1 cellular context compared by ENCODE assay signal in genomic region chr1:235160965-235161684, GRCh38.
TF ChIP-seq lines count a peak whose summit lies in the region.

Gene RBM34 (minus strand): TSS chr1:235161250. CDS start chr1:235161226, 24 bp downstream.

TF ChIP-seq in K562, 482 proteins besides CTCF, POLR2A, EP300 and RAD21 (continued from another document and continues in another):
- 0 out of 2 replicates have a peak, but pooled peaks have one; percentile 6 for TF ChIP-seq TFE3 (CRISPR knock-in tag; IDR thresholded peaks at IDR 0.05)
- 0 out of 2 replicates have a peak, but pooled peaks have one; percentile 55 for TF ChIP-seq CBFB (CRISPR knock-in tag; IDR thresholded peaks at IDR 0.05)
- peak; percentile 100 for TF ChIP-seq TAF1 (IDR thresholded peaks at IDR 0.05; ENCODE audit: control insufficient read depth, extremely low read depth, insufficient read depth, low read length, severe bottlenecking)
- TF ChIP-seq ZFP36 (IDR thresholded peaks at IDR 0.05; ENCODE audit: low read depth, low read length, partially characterized antibody): peak; percentile 25
- TF ChIP-seq USF2 (CRISPR knock-in tag; IDR thresholded peaks at IDR 0.05): no peak; the same call in 1 of the 2 replicates
- TF ChIP-seq ATF4 (CRISPR knock-in tag; IDR thresholded peaks at IDR 0.05): 0 out of 2 replicates have a peak, but pooled peaks have one; percentile 40
- TF ChIP-seq ZNF407 (IDR thresholded peaks at IDR 0.05; ENCODE audit: low read depth): peak; percentile 24; the same call in 1 of the 2 replicates
- TF ChIP-seq JUND (IDR thresholded peaks at IDR 0.05; ENCODE audit: borderline replicate concordance, low read depth, low read length): peak; percentile 22; the same call in 1 of the 2 replicates
- TF ChIP-seq JUND (tag; IDR thresholded peaks at IDR 0.05; ENCODE audit: borderline replicate concordance, low read depth, low read length): peak; percentile 17; the same call in 1 of the 3 replicates
- TF ChIP-seq ZNF707 (CRISPR knock-in tag; conservative IDR thresholded peaks at IDR 0.05): no peak
- TF ChIP-seq SFPQ (IDR thresholded peaks at IDR 0.05; ENCODE audit: low read depth, low read length): no peak
- TF ChIP-seq HDAC8 (tag; IDR thresholded peaks at IDR 0.05): 0 out of 2 replicates have a peak, but pooled peaks have one; percentile 31
- peak; percentile 34; the same call in 1 of the 2 replicates for TF ChIP-seq FOXK1 (CRISPR knock-in tag; IDR thresholded peaks at IDR 0.05; ENCODE audit: borderline replicate concordance)
- TF ChIP-seq PTBP1 (IDR thresholded peaks at IDR 0.05; ENCODE audit: low read depth, low read length): no peak
- no peak for TF ChIP-seq MYNN (IDR thresholded peaks at IDR 0.05)
- no peak for TF ChIP-seq MYNN (CRISPR knock-in tag; IDR thresholded peaks at IDR 0.05)
- no peak for TF ChIP-seq ZNF3 (CRISPR knock-in tag; IDR thresholded peaks at IDR 0.05)
- TF ChIP-seq TCF7L2 (IDR thresholded peaks at IDR 0.05; ENCODE audit: low read depth, low read length): 0 out of 2 replicates have a peak, but pooled peaks have one; percentile 4
- TF ChIP-seq NR2C2 (CRISPR knock-in tag; IDR thresholded peaks at IDR 0.05): no peak
- peak; percentile 46; the same call in 1 of the 2 replicates for TF ChIP-seq NR2C2 (tag; IDR thresholded peaks at IDR 0.05)
- TF ChIP-seq ARNT (IDR thresholded peaks at IDR 0.05): no peak
- no peak for TF ChIP-seq KHSRP (IDR thresholded peaks at IDR 0.05)
- TF ChIP-seq KAT7 (CRISPR knock-in tag; IDR thresholded peaks at IDR 0.05; ENCODE audit: borderline replicate concordance): peak; percentile 91; the same call in 1 of the 2 replicates
- TF ChIP-seq SIX5 (IDR thresholded peaks at IDR 0.05; ENCODE audit: borderline replicate concordance in 1 of 2, insufficient read depth in 1 of 2, low read depth in 1 of 2, low read length in 2 of 2): no peak; a peak in 1 of 4 replicates
- TF ChIP-seq NFE2L1 (tag; IDR thresholded peaks at IDR 0.05; ENCODE audit: borderline replicate concordance, low read depth): no peak
- peak; percentile 15; the same call in 1 of the 2 replicates for TF ChIP-seq ZEB2 (IDR thresholded peaks at IDR 0.05)
- peak; percentile 86; the same call in 1 of the 2 replicates for TF ChIP-seq NR1H2 (CRISPR knock-in tag; IDR thresholded peaks at IDR 0.05)
- 0 out of 2 replicates have a peak, but pooled peaks have one; percentile 63 for TF ChIP-seq ZBED1 (IDR thresholded peaks at IDR 0.05)
- TF ChIP-seq ATF7 (IDR thresholded peaks at IDR 0.05): peak; percentile 74
- 0 out of 2 replicates have a peak, but pooled peaks have one; percentile 10 for TF ChIP-seq FOSL1 (tag; conservative IDR thresholded peaks at IDR 0.05)
- TF ChIP-seq LEF1 (IDR thresholded peaks at IDR 0.05): no peak; the same call in 1 of the 2 replicates
- peak; percentile 82 for TF ChIP-seq ZNF561 (CRISPR knock-in tag; conservative IDR thresholded peaks at IDR 0.05)
- no peak for TF ChIP-seq XRCC4 (IDR thresholded peaks at IDR 0.05; ENCODE audit: extremely low read depth, insufficient read depth, insufficient read length)
- TF ChIP-seq RFX1 (IDR thresholded peaks at IDR 0.05): no peak
- TF ChIP-seq MYBL2 (IDR thresholded peaks at IDR 0.05; ENCODE audit: low read depth): no peak; the same call in 1 of the 2 replicates
- no peak for TF ChIP-seq MYBL2 (CRISPR knock-in tag; IDR thresholded peaks at IDR 0.05; ENCODE audit: borderline replicate concordance)
- TF ChIP-seq RAD51 (IDR thresholded peaks at IDR 0.05; ENCODE audit: borderline replicate concordance, low read depth): 0 out of 2 replicates have a peak, but pooled peaks have one; percentile 5
- TF ChIP-seq ZNF175 (CRISPR knock-in tag; IDR thresholded peaks at IDR 0.05; ENCODE audit: low read depth): peak; percentile 77; the same call in 1 of the 2 replicates
- no peak for TF ChIP-seq U2AF2 (optimal IDR thresholded peaks at IDR 0.05; ENCODE audit: low read depth, low read length)
- TF ChIP-seq ARID3B (CRISPR knock-in tag; IDR thresholded peaks at IDR 0.05; ENCODE audit: borderline replicate concordance): no peak
- TF ChIP-seq E2F5 (CRISPR knock-in tag; IDR thresholded peaks at IDR 0.05): 0 out of 2 replicates have a peak, but pooled peaks have one; percentile 17
- no peak for TF ChIP-seq RBM34 (IDR thresholded peaks at IDR 0.05; ENCODE audit: borderline replicate concordance, insufficient read depth, low read length)
- TF ChIP-seq CREBBP (IDR thresholded peaks at IDR 0.05; ENCODE audit: low read depth, low read length): no peak
- peak; percentile 50; the same call in 1 of the 2 replicates for TF ChIP-seq E2F3 (CRISPR knock-in tag; IDR thresholded peaks at IDR 0.05)
- no peak for TF ChIP-seq KAT2B (IDR thresholded peaks at IDR 0.05; ENCODE audit: low read depth, low read length)
- TF ChIP-seq ZNF431 (CRISPR knock-in tag; IDR thresholded peaks at IDR 0.05): peak; percentile 76; the same call in 1 of the 2 replicates
- TF ChIP-seq ZBTB8A (IDR thresholded peaks at IDR 0.05; ENCODE audit: partially characterized antibody): no peak
- no peak for TF ChIP-seq ZNF253 (CRISPR knock-in tag; conservative IDR thresholded peaks at IDR 0.05)
- peak; percentile 52; the same call in 1 of the 2 replicates for TF ChIP-seq SMARCE1 (IDR thresholded peaks at IDR 0.05)
- no peak for TF ChIP-seq CREB5 (CRISPR knock-in tag; IDR thresholded peaks at IDR 0.05)
- no peak; the same call in 1 of the 2 replicates for TF ChIP-seq ZNF444 (CRISPR knock-in tag; IDR thresholded peaks at IDR 0.05)
